ENCODE assay signal across 29 cellular contexts in genomic region chr1:47927165-47927564, GRCh38.
DNase-seq lines count a peak whose midpoint lies in the region; ATAC-seq and TF ChIP-seq lines count a peak whose summit lies in the region.
"Had no signal": no experiment of that assay in that cellular context is flagged by ENCODE, and none has a peak within 500 bp of the region (broad histone marks: within the 10 kb centered on the region; RNA-seq: fewer than 3 reads in every experiment).

No MANE protein-coding gene starts in this region.

- no peaks in the 10 kb centered on the region for H3K4me1 Mint-ChIP-seq in natural killer cell treated with Interleukin-12 subunit alpha and Interleukin-12 subunit beta and Interleukin-15 and Interleukin-18, amount 100 ng/mL, for 72 hours (ENCODE audit: low read depth in 2 of 2)
- H3K4me1 Mint-ChIP-seq: activated CD8-positive, alpha-beta memory T cell treated with anti-CD3 and anti-CD28 coated beads, Interleukin-2, amount 10 ng/mL, durations not matched to agents 7 days and 5 days; activated naive CD8-positive, alpha-beta T cell treated with anti-CD3 and anti-CD28 coated beads for 36 hours; CD4-positive, alpha-beta memory T cell; naive thymus-derived CD4-positive, alpha-beta T cell; stimulated activated effector memory CD8-positive, alpha-beta T cell treated with anti-CD3 and anti-CD28 coated beads, Interleukin-12 subunit alpha, Interleukin-12 subunit beta, amount 100 ng/mL, for 72 hours had no signal

- H3K36me3 ChIP-seq in RWPE2 (ENCODE audit: low read depth): no peaks in the 10 kb centered on the region
- H3K36me3 ChIP-seq: ascending aorta, cardiac muscle cell had no signal

- no peak overlapping the region for H3K27ac ChIP-seq in RWPE2 (ENCODE audit: poor library complexity, severe bottlenecking)
- H3K27ac ChIP-seq: cardiac muscle cell, epithelial cell of prostate, GM23248 had no signal

- H3K27ac Mint-ChIP-seq in natural killer cell treated with Interleukin-12 subunit alpha and Interleukin-12 subunit beta and Interleukin-15 and Interleukin-18, amount 100 ng/mL, for 72 hours: no peak overlapping the region
- H3K27ac Mint-ChIP-seq: activated CD8-positive, alpha-beta memory T cell treated with anti-CD3 and anti-CD28 coated beads, Interleukin-2, amount 10 ng/mL, durations not matched to agents 7 days and 5 days; activated naive CD8-positive, alpha-beta T cell treated with anti-CD3 and anti-CD28 coated beads for 36 hours; CD4-positive, alpha-beta memory T cell; naive thymus-derived CD4-positive, alpha-beta T cell; stimulated activated effector memory CD8-positive, alpha-beta T cell treated with anti-CD3 and anti-CD28 coated beads, Interleukin-12 subunit alpha, Interleukin-12 subunit beta, amount 100 ng/mL, for 72 hours; type B pancreatic cell had no signal

- peaks cover 19 to 36% of the 10 kb centered on the region in 2 donors for H3K27me3 Mint-ChIP-seq in natural killer cell treated with Interleukin-12 subunit alpha and Interleukin-12 subunit beta and Interleukin-15 and Interleukin-18, amount 100 ng/mL, for 72 hours

- TF ChIP-seq CTCF in LNCaP clone FGC (IDR thresholded peaks at IDR 0.05; ENCODE audit: control insufficient read depth, extremely low read depth, insufficient read depth) (no peak), RWPE2 (IDR thresholded peaks at IDR 0.05; ENCODE audit: poor library complexity, severe bottlenecking) (no peak)

- no peaks in the 10 kb centered on the region for H3K4me1 ChIP-seq in RWPE2 (ENCODE audit: insufficient read depth, poor library complexity, severe bottlenecking)

- no peak overlapping the region for H3K4me3 ChIP-seq in LNCaP clone FGC (ENCODE audit: low read depth, low read length)
- no peak overlapping the region for H3K4me3 ChIP-seq in RWPE2 (ENCODE audit: severe bottlenecking)
- H3K4me3 ChIP-seq: ascending aorta, cardiac muscle cell, coronary artery, GM23248 had no signal

- DNase-seq in DMS153 (lab: John Stamatoyannopoulos, UW) (peak; percentile 90), LNCaP clone FGC (ENCODE audit: low read depth) (peak; percentile 92), RWPE2 (ENCODE audit: low spot score) (no peak), left lobe of liver (ENCODE audit: low spot score) (no peak), posterior cingulate gyrus (no peak)
- DNase-seq in natural killer cell treated with Interleukin-12 subunit alpha and Interleukin-12 subunit beta and Interleukin-15 and Interleukin-18, amount 100 ng/mL, for 72 hours (ENCODE audit: low spot score): no peak
- DNase-seq: activated CD4-positive, CD25-positive, alpha-beta regulatory T cell; activated CD8-positive, alpha-beta memory T cell treated with anti-CD3 and anti-CD28 coated beads, Interleukin-2, amount 10 ng/mL, durations not matched to agents 7 days and 5 days; activated gamma-delta T cell; activated naive CD8-positive, alpha-beta T cell treated with anti-CD3 and anti-CD28 coated beads for 36 hours; activated T-cell treated with anti-CD3 and anti-CD28 coated beads, Interleukin-2, amount 50 U/mL, for 4 hours; CD4-positive, alpha-beta memory T cell; effector CD8-positive, alpha-beta T cell; GM23248; midbrain; naive thymus-derived CD4-positive, alpha-beta T cell; NCI-H2081; NCI-H2227 treated with DMSO at 0.1 percent for 48 hours; NCI-H748 treated with DMSO at 0.1 percent for 48 hours; nucleus accumbens; RPMI8226 had no signal

- no peak overlapping the region for H3K4me3 Mint-ChIP-seq in natural killer cell treated with Interleukin-12 subunit alpha and Interleukin-12 subunit beta and Interleukin-15 and Interleukin-18, amount 100 ng/mL, for 72 hours
- H3K4me3 Mint-ChIP-seq: activated CD8-positive, alpha-beta memory T cell treated with anti-CD3 and anti-CD28 coated beads, Interleukin-2, amount 10 ng/mL, durations not matched to agents 7 days and 5 days; activated naive CD8-positive, alpha-beta T cell treated with anti-CD3 and anti-CD28 coated beads for 36 hours; activated T-cell treated with anti-CD3 and anti-CD28 coated beads, Interleukin-2, amount 50 U/mL, for 4 hours; CD4-positive, alpha-beta memory T cell; naive thymus-derived CD4-positive, alpha-beta T cell; stimulated activated effector memory CD8-positive, alpha-beta T cell treated with anti-CD3 and anti-CD28 coated beads, Interleukin-12 subunit alpha, Interleukin-12 subunit beta, amount 100 ng/mL, for 72 hours; type B pancreatic cell had no signal

- intact Hi-C loops in posterior cingulate gyrus (cut with DNase I): no loop called here

- no peaks in the 10 kb centered on the region for H3K36me3 Mint-ChIP-seq in natural killer cell treated with Interleukin-12 subunit alpha and Interleukin-12 subunit beta and Interleukin-15 and Interleukin-18, amount 100 ng/mL, for 72 hours
- H3K36me3 Mint-ChIP-seq: activated CD8-positive, alpha-beta memory T cell treated with anti-CD3 and anti-CD28 coated beads, Interleukin-2, amount 10 ng/mL, durations not matched to agents 7 days and 5 days; activated naive CD8-positive, alpha-beta T cell treated with anti-CD3 and anti-CD28 coated beads for 36 hours; CD4-positive, alpha-beta memory T cell; naive thymus-derived CD4-positive, alpha-beta T cell; stimulated activated effector memory CD8-positive, alpha-beta T cell treated with anti-CD3 and anti-CD28 coated beads, Interleukin-12 subunit alpha, Interleukin-12 subunit beta, amount 100 ng/mL, for 72 hours; type B pancreatic cell had no signal

- ATAC-seq in RWPE2 (ENCODE audit: low read depth) (peak; percentile 70), left lobe of liver (peak; percentile 19), HG02610 (IDR thresholded peaks at IDR 0.05; ENCODE audit: unreplicated experiment) (no peak), GM21619 (IDR thresholded peaks at IDR 0.05; ENCODE audit: unreplicated experiment) (no peak)
- no peak for ATAC-seq in natural killer cell treated with Interleukin-12 subunit alpha and Interleukin-12 subunit beta and Interleukin-15 and Interleukin-18, amount 100 ng/mL, for 72 hours
- ATAC-seq: activated CD8-positive, alpha-beta memory T cell treated with anti-CD3 and anti-CD28 coated beads, Interleukin-2, amount 10 ng/mL, durations not matched to agents 7 days and 5 days; activated T-cell treated with anti-CD3 and anti-CD28 coated beads, Interleukin-2, amount 50 U/mL, for 4 hours; naive thymus-derived CD4-positive, alpha-beta T cell; stimulated activated effector memory CD8-positive, alpha-beta T cell treated with anti-CD3 and anti-CD28 coated beads, Interleukin-12 subunit alpha, Interleukin-12 subunit beta, amount 100 ng/mL, for 72 hours had no signal

- no peaks in the 10 kb centered on the region for H3K9me3 ChIP-seq in RWPE2 (ENCODE audit: severe bottlenecking)
- H3K9me3 ChIP-seq: ascending aorta had no signal

- no peaks in the 10 kb centered on the region for H3K27me3 ChIP-seq in RWPE2 (ENCODE audit: insufficient read depth, poor library complexity, severe bottlenecking)
- H3K27me3 ChIP-seq: ascending aorta, cardiac muscle cell had no signal

- no peaks in the 10 kb centered on the region for H3K9me3 Mint-ChIP-seq in natural killer cell treated with Interleukin-12 subunit alpha and Interleukin-12 subunit beta and Interleukin-15 and Interleukin-18, amount 100 ng/mL, for 72 hours
- H3K9me3 Mint-ChIP-seq: activated naive CD8-positive, alpha-beta T cell treated with anti-CD3 and anti-CD28 coated beads for 36 hours; activated T-cell treated with anti-CD3 and anti-CD28 coated beads, Interleukin-2, amount 50 U/mL, for 4 hours; CD4-positive, alpha-beta memory T cell; naive thymus-derived CD4-positive, alpha-beta T cell; stimulated activated effector memory CD8-positive, alpha-beta T cell treated with anti-CD3 and anti-CD28 coated beads, Interleukin-12 subunit alpha, Interleukin-12 subunit beta, amount 100 ng/mL, for 72 hours; type B pancreatic cell had no signal

Comparison
In these comparisons a context has a peak if more than half of its experiments do, and no peak if none do; other contexts are left out.
1. DNase-seq: peak in DMS153 (single experiment) and LNCaP clone FGC (single experiment); none in RWPE2 (single experiment), left lobe of liver (single experiment), natural killer cell treated with Interleukin-12 subunit alpha and Interleukin-12 subunit beta and Interleukin-15 and Interleukin-18, amount 100 ng/mL, for 72 hours (single experiment) and posterior cingulate gyrus (0 of 10).
2. ATAC-seq: peak in RWPE2 (single experiment) and left lobe of liver (single experiment); none in natural killer cell treated with Interleukin-12 subunit alpha and Interleukin-12 subunit beta and Interleukin-15 and Interleukin-18, amount 100 ng/mL, for 72 hours (0 of 2), HG02610 (single experiment) and GM21619 (single experiment).